Comparison of ENCODE assay signal across 24 cellular contexts in genomic region chr12:23611320-23611719, GRCh38.
A peak's percentile ranks its signal among the peaks of the same experiment; 100 is the strongest.
DNase-seq lines count a peak whose midpoint lies in the region; ATAC-seq and TF ChIP-seq lines count a peak whose summit lies in the region.
"Had no signal": no experiment of that assay in that cellular context is flagged by ENCODE, and none has a peak within 500 bp of the region (broad histone marks: within the 10 kb centered on the region; RNA-seq: fewer than 3 reads in every experiment).

No MANE protein-coding gene starts in this region.

- CTCF ChIA-PET in IMR-90 (lab: Yijun Ruan, JAX): no interaction called here
- CTCF ChIA-PET in CD8-positive, alpha-beta T cell (lab: Charles Lee): no interaction called here

- H3K9me3 Mint-ChIP-seq in brain: peaks cover 0 to 9% (median 7%) of the 10 kb centered on the region in 5 experiments
- peaks cover 5% of the 10 kb centered on the region for H3K9me3 Mint-ChIP-seq in CD8-positive, alpha-beta T cell

- H2BK5ac ChIP-seq in IMR-90 (ENCODE audit: low read depth, low read length, poor library complexity, severe bottlenecking): no peak overlapping the region

- H2AFZ ChIP-seq in IMR-90 (replicated peaks; ENCODE audit: low read length, poor library complexity): no peak overlapping the region

- H2BK120ac ChIP-seq in IMR-90 (ENCODE audit: low read depth, low read length): no peak overlapping the region

- no peak overlapping the region for H3K18ac ChIP-seq in IMR-90 (ENCODE audit: low read depth, low read length)

- no peak overlapping the region for H2BK20ac ChIP-seq in IMR-90 (ENCODE audit: low read depth, low read length)

- H2AK5ac ChIP-seq in IMR-90 (ENCODE audit: low read depth, low read length): no peak overlapping the region

- dilution Hi-C loops in IMR-90 (cut with HindIII; ENCODE audit: low sequenced_read_pairs, unreplicated experiment): no loop called here

- no peaks in the 10 kb centered on the region for H3K9me1 ChIP-seq in IMR-90 (ENCODE audit: insufficient read depth, low read length)

- no peak overlapping the region for H3K56ac ChIP-seq in IMR-90 (ENCODE audit: extremely low read depth, insufficient read depth, low read length)

- DNase-seq in IMR-90: peak; percentile 40
- peak; percentile 69 for DNase-seq in NCI-H2196 (lab: John Stamatoyannopoulos, UW; ENCODE audit: unreplicated experiment)
- peak; percentile 33 for DNase-seq in fibroblast of the aortic adventitia (ENCODE audit: low read depth)
- no peak for DNase-seq in middle frontal gyrus (ENCODE audit: extremely low spot score, low spot score)
- DNase-seq in spleen: no peak
- DNase-seq in CD8-positive, alpha-beta T cell: no peak
- DNase-seq: activated CD8-positive, alpha-beta T cell treated with anti-CD3 and anti-CD28 coated beads, Interleukin-2, amount 10 ng/mL, durations not matched to agents 7 days and 5 days; activated effector memory CD4-positive, alpha-beta T cell treated with Interleukin-2 at 50 U/mL for 16 hours; activated naive CD8-positive, alpha-beta T cell treated with anti-CD3 and anti-CD28 coated beads, Interleukin-2, amount 10 ng/mL, durations not matched to agents 7 days and 5 days; activated T-cell treated with anti-CD3 and anti-CD28 coated beads for 4 hours; CD4-positive, CD25-positive, alpha-beta regulatory T cell; cortex of kidney; endodermal cell; Karpas-422; naive B cell; NCI-H2029; NCI-H748 treated with DMSO at 0.1 percent for 48 hours; RPMI8226; tibial artery had no signal

- no peak for TF ChIP-seq RAD21 in IMR-90 (IDR thresholded peaks at IDR 0.05; ENCODE audit: low read length)

- TF ChIP-seq CTCF in IMR-90 (conservative IDR thresholded peaks at IDR 0.05; ENCODE audit: low read depth, low read length) (no peak), brain (conservative IDR thresholded peaks at IDR 0.05) (no peak), fibroblast of the aortic adventitia (IDR thresholded peaks at IDR 0.05; ENCODE audit: insufficient read depth, low read length) (no peak), spleen (IDR thresholded peaks at IDR 0.05 in 8 of 11, conservative IDR thresholded peaks at IDR 0.05 in 3 of 11) (no peak)
- no peak for TF ChIP-seq CTCF in CD8-positive, alpha-beta T cell (IDR thresholded peaks at IDR 0.05)

- no peak overlapping the region for H3K4me3 Mint-ChIP-seq in brain
- no peak overlapping the region for H3K4me3 Mint-ChIP-seq in CD8-positive, alpha-beta T cell
- H3K4me3 Mint-ChIP-seq: activated CD8-positive, alpha-beta T cell treated with anti-CD3 and anti-CD28 coated beads, Interleukin-2, amount 10 ng/mL, durations not matched to agents 7 days and 5 days; activated naive CD8-positive, alpha-beta T cell treated with anti-CD3 and anti-CD28 coated beads, Interleukin-2, amount 10 ng/mL, durations not matched to agents 7 days and 5 days; CD4-positive, CD25-positive, alpha-beta regulatory T cell; endodermal cell; naive B cell; stimulated activated naive CD8-positive, alpha-beta T cell treated with anti-CD3 and anti-CD28 coated beads, Interleukin-15, Interleukin-2, amounts not matched to agents 100 ng/mL and 50 ng/mL, for 24 hours; T-helper 1 cell treated with Interleukin-12 subunit alpha and Interleukin-12 subunit beta and Interleukin-4 antibody, amounts not matched to agents 30 μg/mL and 1 μg/mL, for 36 hours had no signal

- H3K27ac ChIP-seq in IMR-90 (ENCODE audit: insufficient read depth, low read length) (no peak overlapping the region), spleen (no peak overlapping the region)
- H3K27ac ChIP-seq in CD8-positive, alpha-beta T cell (ENCODE audit: low read depth, low read length): no peak overlapping the region
- H3K27ac ChIP-seq: prostate gland, tibial artery had no signal

- intact Hi-C loops in IMR-90 (cut with micrococcal nuclease) (no loop called here), spleen (cut with DNase I; ENCODE audit: low total_unique reads) (no loop called here)
- intact Hi-C loops in CD8-positive, alpha-beta T cell (cut with DNase I, micrococcal nuclease): no loop called here

- H3K79me1 ChIP-seq in IMR-90 (ENCODE audit: low read depth in 1 of 2, low read length in 2 of 2): no peaks in the 10 kb centered on the region

- H3K4me3 ChIP-seq in IMR-90 (ENCODE audit: insufficient read depth, low read depth, low read length): no peak overlapping the region
- no peak overlapping the region for H3K4me3 ChIP-seq in fibroblast of the aortic adventitia (ENCODE audit: low read depth, low read length)
- H3K4me3 ChIP-seq in spleen: no peak overlapping the region
- H3K4me3 ChIP-seq in CD8-positive, alpha-beta T cell (ENCODE audit: low read depth, low read length): no peak overlapping the region
- H3K4me3 ChIP-seq: HAP-1, prostate gland, tibial artery had no signal

- H3K36me3 ChIP-seq in IMR-90 (ENCODE audit: control insufficient read depth, insufficient read depth, low read length) (no peaks in the 10 kb centered on the region), spleen (no peaks in the 10 kb centered on the region)
- H3K36me3 ChIP-seq in CD8-positive, alpha-beta T cell (ENCODE audit: insufficient read depth, low read length): no peaks in the 10 kb centered on the region
- H3K36me3 ChIP-seq: HAP-1, prostate gland, tibial artery had no signal

- no peaks in the 10 kb centered on the region for H3K9me3 ChIP-seq in IMR-90 (ENCODE audit: control insufficient read depth, insufficient read depth, low read length)
- peaks cover 0 to 22% (median 4%) of the 10 kb centered on the region in 8 donors for H3K9me3 ChIP-seq in spleen
- no peaks in the 10 kb centered on the region for H3K9me3 ChIP-seq in CD8-positive, alpha-beta T cell (ENCODE audit: low read length)
- H3K9me3 ChIP-seq: HAP-1, prostate gland, tibial artery had no signal

- H4K20me1 ChIP-seq in IMR-90 (ENCODE audit: insufficient read depth, low read length): no peaks in the 10 kb centered on the region

- no peak overlapping the region for H2AK9ac ChIP-seq in IMR-90 (replicated peaks; ENCODE audit: low read depth, low read length, poor library complexity)

- H3K4me1 Mint-ChIP-seq in brain: peaks cover 11% of the 10 kb centered on the region
- no peaks in the 10 kb centered on the region for H3K4me1 Mint-ChIP-seq in CD8-positive, alpha-beta T cell (ENCODE audit: low read depth)
- H3K4me1 Mint-ChIP-seq: activated naive CD8-positive, alpha-beta T cell treated with anti-CD3 and anti-CD28 coated beads, Interleukin-2, amount 10 ng/mL, durations not matched to agents 7 days and 5 days; CD4-positive, CD25-positive, alpha-beta regulatory T cell; endodermal cell; naive B cell had no signal

- no peak overlapping the region for H3K14ac ChIP-seq in IMR-90 (replicated peaks; ENCODE audit: low read depth, low read length)

- H3K9ac ChIP-seq in IMR-90 (ENCODE audit: low read depth, low read length): no peak overlapping the region

- peak; percentile 14 for ATAC-seq in IMR-90 (ENCODE audit: low read depth)
- ATAC-seq in CD8-positive, alpha-beta T cell: no peak
- ATAC-seq: activated CD8-positive, alpha-beta T cell treated with anti-CD3 and anti-CD28 coated beads, Interleukin-2, amount 10 ng/mL, durations not matched to agents 7 days and 5 days had no signal

- H2BK15ac ChIP-seq in IMR-90 (ENCODE audit: low read depth, low read length): no peak overlapping the region

- H3K27me3 Mint-ChIP-seq in brain: no peaks in the 10 kb centered on the region
- no peaks in the 10 kb centered on the region for H3K27me3 Mint-ChIP-seq in CD8-positive, alpha-beta T cell (ENCODE audit: low read depth)
- H3K27me3 Mint-ChIP-seq: activated naive CD8-positive, alpha-beta T cell treated with anti-CD3 and anti-CD28 coated beads, Interleukin-2, amount 10 ng/mL, durations not matched to agents 7 days and 5 days; CD4-positive, CD25-positive, alpha-beta regulatory T cell; naive B cell; stimulated activated naive CD8-positive, alpha-beta T cell treated with anti-CD3 and anti-CD28 coated beads, Interleukin-15, Interleukin-2, amounts not matched to agents 100 ng/mL and 50 ng/mL, for 24 hours had no signal

- no peaks in the 10 kb centered on the region for H3K4me1 ChIP-seq in IMR-90 (ENCODE audit: control insufficient read depth, insufficient read depth, low read length)
- no peaks in the 10 kb centered on the region for H3K4me1 ChIP-seq in spleen
- no peaks in the 10 kb centered on the region for H3K4me1 ChIP-seq in CD8-positive, alpha-beta T cell (ENCODE audit: insufficient read depth, low read length)
- H3K4me1 ChIP-seq: HAP-1, prostate gland had no signal

- TF ChIP-seq POLR2A in IMR-90 (IDR thresholded peaks at IDR 0.05; ENCODE audit: low read depth, low read length): no peak
- TF ChIP-seq POLR2A in spleen (IDR thresholded peaks at IDR 0.05): no peak

- no TSS peak for BruUV-seq in IMR-90 (replicated peaks; lab: Mats Ljungman, UMichigan)

- POLR2A ChIA-PET in IMR-90 (lab: Charles Lee; ENCODE audit: unreplicated experiment): no interaction called here
- POLR2A ChIA-PET in CD8-positive, alpha-beta T cell (lab: Charles Lee): no interaction called here

- H3K4me2 ChIP-seq in IMR-90 (ENCODE audit: low read depth, low read length): no peak overlapping the region

- no peak overlapping the region for H3K4ac ChIP-seq in IMR-90 (ENCODE audit: low read depth, low read length)

- H4K8ac ChIP-seq in IMR-90 (ENCODE audit: low read depth in 2 of 2, low read length in 2 of 2): no peak overlapping the region

- peaks cover 18% of the 10 kb centered on the region for H3K36me3 Mint-ChIP-seq in brain
- H3K36me3 Mint-ChIP-seq in CD8-positive, alpha-beta T cell: no peaks in the 10 kb centered on the region
- H3K36me3 Mint-ChIP-seq: activated naive CD8-positive, alpha-beta T cell treated with anti-CD3 and anti-CD28 coated beads, Interleukin-2, amount 10 ng/mL, durations not matched to agents 7 days and 5 days; CD4-positive, CD25-positive, alpha-beta regulatory T cell; naive B cell had no signal

- no peak overlapping the region for H3K23ac ChIP-seq in IMR-90 (ENCODE audit: low read depth, low read length)

- WGBS in IMR-90 (ENCODE audit: extremely low coverage in 2 of 2, insufficient read length in 1 of 2), 2 experiments: no CpG with 5 or more reads among the region's 4 CpGs
- WGBS in spleen, 5 donors: 53 to 68% (median 66%) methylated on average over 4 of the region's 4 CpGs

- H3K27ac Mint-ChIP-seq in brain: peak overlapping the region in 3 of 5 experiments; percentile 12 to 81 (median 19)
- H3K27ac Mint-ChIP-seq in CD8-positive, alpha-beta T cell: no peak overlapping the region
- H3K27ac Mint-ChIP-seq: activated CD8-positive, alpha-beta T cell treated with anti-CD3 and anti-CD28 coated beads, Interleukin-2, amount 10 ng/mL, durations not matched to agents 7 days and 5 days; activated naive CD8-positive, alpha-beta T cell treated with anti-CD3 and anti-CD28 coated beads, Interleukin-2, amount 10 ng/mL, durations not matched to agents 7 days and 5 days; CD4-positive, CD25-positive, alpha-beta regulatory T cell; endodermal cell; naive B cell; stimulated activated naive CD8-positive, alpha-beta T cell treated with anti-CD3 and anti-CD28 coated beads, Interleukin-15, Interleukin-2, amounts not matched to agents 100 ng/mL and 50 ng/mL, for 24 hours; T-helper 1 cell treated with Interleukin-12 subunit alpha and Interleukin-12 subunit beta and Interleukin-4 antibody, amounts not matched to agents 30 μg/mL and 1 μg/mL, for 36 hours had no signal

- no peak overlapping the region for H4K91ac ChIP-seq in IMR-90 (ENCODE audit: insufficient read depth, low read depth, low read length)

- in situ Hi-C loops in IMR-90 (cut with MboI; ENCODE audit: low sequenced_read_pairs): no loop called here

- H4K5ac ChIP-seq in IMR-90 (ENCODE audit: low read depth, low read length): no peak overlapping the region

- no peaks in the 10 kb centered on the region for H3K27me3 ChIP-seq in IMR-90 (ENCODE audit: control insufficient read depth, insufficient read depth, low read length)
- H3K27me3 ChIP-seq in spleen (replicated peaks in 1 of 7): no peaks in the 10 kb centered on the region
- no peaks in the 10 kb centered on the region for H3K27me3 ChIP-seq in CD8-positive, alpha-beta T cell (ENCODE audit: insufficient read depth, low read length)
- H3K27me3 ChIP-seq: tibial artery had no signal

Comparison
In these comparisons a context has a peak if more than half of its experiments do, and no peak if none do; other contexts are left out.
1. DNase-seq: peak in IMR-90 (single experiment), NCI-H2196 (single experiment) and fibroblast of the aortic adventitia (single experiment); none in middle frontal gyrus (single experiment), spleen (single experiment) and CD8-positive, alpha-beta T cell (0 of 7).